In genomic region chr1:185720633-185721272, GRCh38 we compare ENCODE assay signal across 2 cellular contexts.
A peak's percentile ranks its signal among the peaks of the same experiment; 100 is the strongest.
TF ChIP-seq lines count a peak whose summit lies in the region.

No MANE protein-coding gene starts in this region.

TF ChIP-seq in K562, 482 proteins besides CTCF, POLR2A, EP300 and RAD21:
- no peak for TF ChIP-seq ZNF133 (CRISPR knock-in tag; IDR thresholded peaks at IDR 0.05)
- TF ChIP-seq DEAF1 (CRISPR knock-in tag; IDR thresholded peaks at IDR 0.05), result 0 out of 2 replicates have a peak, but pooled peaks have one; percentile 32

TF ChIP-seq in HepG2, 621 proteins besides CTCF, POLR2A, EP300 and RAD21:
- TF ChIP-seq STAG1 (CRISPR knock-in tag; IDR thresholded peaks at IDR 0.05) (peak; percentile 28), NFRKB (IDR thresholded peaks at IDR 0.05) (no peak), SMC3 (IDR thresholded peaks at IDR 0.05; ENCODE audit: low read length) (peak; percentile 24; the same call in 1 of the 2 replicates)
